ENCODE assay signal across 21 cellular contexts in genomic region chr2:188410504-188411235, GRCh38.
DNase-seq lines count a peak whose midpoint lies in the region; ATAC-seq and TF ChIP-seq lines count a peak whose summit lies in the region.
"Had no signal": no experiment of that assay in that cellular context is flagged by ENCODE, and none has a peak within 500 bp of the region (broad histone marks: within the 10 kb centered on the region; RNA-seq: fewer than 3 reads in every experiment).

No MANE protein-coding gene starts in this region.

- H3K27ac ChIP-seq in PC-3 (ENCODE audit: low read length), result no peak overlapping the region
- no peak overlapping the region for H3K27ac ChIP-seq in endodermal cell (ENCODE audit: low read depth, low read length)
- H3K27ac ChIP-seq: colonic mucosa, neural progenitor cell, upper lobe of left lung had no signal

- POLR2A ChIA-PET in PC-3 (lab: Charles Lee; ENCODE audit: unreplicated experiment), result interaction anchor here (0.5 kb wide), 1 partner anchor 85 kb away, joined by 3 read pairs; no protein-coding TSS in a partner anchor
- POLR2A ChIA-PET in activated CD4-positive, alpha-beta T cell treated with anti-CD3 and anti-CD28 coated beads for 36 hours (lab: Charles Lee), result no interaction called here

- peaks cover 9% of the 10 kb centered on the region for H3K27me3 Mint-ChIP-seq in endodermal cell (ENCODE audit: insufficient read depth)
- no peaks in the 10 kb centered on the region for H3K27me3 Mint-ChIP-seq in activated CD4-positive, alpha-beta T cell treated with anti-CD3 and anti-CD28 coated beads for 36 hours
- H3K27me3 Mint-ChIP-seq: B cell had no signal

- no peak for ATAC-seq in PC-3
- ATAC-seq in activated CD4-positive, alpha-beta T cell treated with anti-CD3 and anti-CD28 coated beads for 36 hours, result no peak

- TF ChIP-seq CTCF in PC-3 (conservative IDR thresholded peaks at IDR 0.05; ENCODE audit: low read depth, low read length) (no peak), endodermal cell (conservative IDR thresholded peaks at IDR 0.05) (no peak)

- H3K4me1 Mint-ChIP-seq in endodermal cell, result peaks cover 6% of the 10 kb centered on the region
- H3K4me1 Mint-ChIP-seq in activated CD4-positive, alpha-beta T cell treated with anti-CD3 and anti-CD28 coated beads for 36 hours, result no peaks in the 10 kb centered on the region
- H3K4me1 Mint-ChIP-seq: B cell, neural progenitor cell had no signal

- no peaks in the 10 kb centered on the region for H4K20me1 ChIP-seq in PC-3 (ENCODE audit: low read length)

- intact Hi-C loops in PC-3 (cut with micrococcal nuclease), result no loop called here
- intact Hi-C loops in activated CD4-positive, alpha-beta T cell treated with anti-CD3 and anti-CD28 coated beads for 36 hours (cut with DNase I, micrococcal nuclease), result no loop called here

- H3K9me3 Mint-ChIP-seq in endodermal cell, result peaks cover 49% of the 10 kb centered on the region
- peaks cover 10% of the 10 kb centered on the region for H3K9me3 Mint-ChIP-seq in activated CD4-positive, alpha-beta T cell treated with anti-CD3 and anti-CD28 coated beads for 36 hours (ENCODE audit: low read depth)

- BruUV-seq in PC-3 (replicated peaks; lab: Mats Ljungman, UMichigan), result no TSS peak

- no peaks in the 10 kb centered on the region for H3K9me2 ChIP-seq in PC-3 (replicated peaks; ENCODE audit: low read length)

- H3K27me3 ChIP-seq in PC-3 (ENCODE audit: low read length) (no peaks in the 10 kb centered on the region), endodermal cell (ENCODE audit: control insufficient read depth, insufficient read depth, low read length, poor library complexity, severe bottlenecking) (no peaks in the 10 kb centered on the region)
- H3K27me3 ChIP-seq: colonic mucosa, neural progenitor cell, upper lobe of left lung had no signal

- H3K9ac ChIP-seq in PC-3 (ENCODE audit: low read length) (no peak overlapping the region), endodermal cell (ENCODE audit: extremely low read depth, low read length, poor library complexity, severe bottlenecking) (no peak overlapping the region)
- H3K9ac ChIP-seq: neural progenitor cell had no signal

- H3K4me1 ChIP-seq in PC-3 (ENCODE audit: insufficient read depth, low read length) (0 out of 2 replicates have a peak, but pooled peaks cover 4% of the 10 kb centered on the region), endodermal cell (ENCODE audit: control insufficient read depth, insufficient read depth, low read length) (peaks cover 4% of the 10 kb centered on the region)
- H3K4me1 ChIP-seq: colonic mucosa, upper lobe of left lung had no signal

- DNase-seq in HCEC 1CT, result peak; percentile 60
- DNase-seq in PC-3, result peak; percentile 35
- DNase-seq in endodermal cell, result peak; percentile 63
- DNase-seq in kidney tubule cell (ENCODE audit: low spot score), result peak; percentile 72
- no peak for DNase-seq in activated CD4-positive, alpha-beta T cell treated with anti-CD3 and anti-CD28 coated beads for 36 hours
- no peak for DNase-seq in T-helper 2 cell
- no peak for DNase-seq in stimulated activated CD4-positive, alpha-beta T cell treated with anti-CD3 and anti-CD28 coated beads, Interleukin-2, amount 100 ng/mL, for 48 hours
- DNase-seq in Kasumi-1 (lab: John Stamatoyannopoulos, UW), result no peak
- DNase-seq: activated CD8-positive, alpha-beta memory T cell treated with anti-CD3 and anti-CD28 coated beads, Interleukin-2, amount 50 U/mL, for 4 hours; activated gamma-delta T cell treated with Interleukin-2 at 50 U/mL for 16 hours; amygdala; Calu3; colonic mucosa; NCI-H446 treated with DMSO at 0.1 percent for 48 hours; retina; SIG-M5; stimulated activated naive CD4-positive, alpha-beta T cell treated with Interleukin-2 at 50 U/mL for 16 hours; T-helper 9 cell; upper lobe of left lung had no signal

- H2AFZ ChIP-seq in PC-3 (ENCODE audit: low read length), result no peak overlapping the region
- H2AFZ ChIP-seq: neural progenitor cell had no signal

- H3K36me3 Mint-ChIP-seq in endodermal cell (ENCODE audit: low read depth), result peaks cover 22% of the 10 kb centered on the region
- H3K36me3 Mint-ChIP-seq in activated CD4-positive, alpha-beta T cell treated with anti-CD3 and anti-CD28 coated beads for 36 hours (ENCODE audit: low read depth), result no peaks in the 10 kb centered on the region

- H3K4me3 ChIP-seq in PC-3 (ENCODE audit: low read length) (no peak overlapping the region), endodermal cell (ENCODE audit: low read length) (peak overlapping the region; percentile 65)
- H3K4me3 ChIP-seq: colonic mucosa, neural progenitor cell, upper lobe of left lung had no signal

- no peak overlapping the region for H3K4me3 Mint-ChIP-seq in endodermal cell
- H3K4me3 Mint-ChIP-seq in activated CD4-positive, alpha-beta T cell treated with anti-CD3 and anti-CD28 coated beads for 36 hours, result no peak overlapping the region
- H3K4me3 Mint-ChIP-seq: B cell, neural progenitor cell had no signal

- H3K36me3 ChIP-seq in PC-3 (ENCODE audit: low read depth, low read length) (peaks cover 5% of the 10 kb centered on the region; the same call in 1 of the 2 replicates), endodermal cell (ENCODE audit: control insufficient read depth, insufficient read depth, low read length) (no peaks in the 10 kb centered on the region)
- H3K36me3 ChIP-seq: colonic mucosa, upper lobe of left lung had no signal

- CTCF ChIA-PET in PC-3 (lab: Charles Lee), result no interaction called here
- CTCF ChIA-PET in activated CD4-positive, alpha-beta T cell treated with anti-CD3 and anti-CD28 coated beads for 36 hours (lab: Charles Lee), result interaction anchor here (1.3 kb wide), 1 partner anchor 19 kb away, joined by 3 read pairs; no protein-coding TSS in a partner anchor

- no peaks in the 10 kb centered on the region for H3F3A ChIP-seq in PC-3 (ENCODE audit: low read length, unreplicated experiment)

- peaks cover 15% of the 10 kb centered on the region; the same call in 1 of the 2 replicates for H3K9me3 ChIP-seq in PC-3 (ENCODE audit: low read length)
- peaks cover 70% of the 10 kb centered on the region for H3K9me3 ChIP-seq in endodermal cell (ENCODE audit: control insufficient read depth, low read length)
- H3K9me3 ChIP-seq: colonic mucosa had no signal

- H3K4me2 ChIP-seq in PC-3 (ENCODE audit: low read length), result no peak overlapping the region
- H3K4me2 ChIP-seq: neural progenitor cell had no signal

- H3K79me2 ChIP-seq in PC-3 (ENCODE audit: low read length), result no peaks in the 10 kb centered on the region

- H3K27ac Mint-ChIP-seq in endodermal cell, result no peak overlapping the region
- no peak overlapping the region for H3K27ac Mint-ChIP-seq in activated CD4-positive, alpha-beta T cell treated with anti-CD3 and anti-CD28 coated beads for 36 hours
- H3K27ac Mint-ChIP-seq: B cell, neural progenitor cell had no signal

- WGBS in endodermal cell (ENCODE audit: insufficient coverage in 1 of 2, insufficient read length in 1 of 2), 2 experiments, result 88 to 100% methylated on average over 3 to 5 of the region's 5 CpGs

Comparison
In these comparisons a context has a peak if more than half of its experiments do, and no peak if none do; other contexts are left out.
1. DNase-seq: peak in HCEC 1CT (single experiment), PC-3 (single experiment), endodermal cell (single experiment) and kidney tubule cell (single experiment); none in activated CD4-positive, alpha-beta T cell treated with anti-CD3 and anti-CD28 coated beads for 36 hours (single experiment), T-helper 2 cell (0 of 5), stimulated activated CD4-positive, alpha-beta T cell treated with anti-CD3 and anti-CD28 coated beads, Interleukin-2, amount 100 ng/mL, for 48 hours (0 of 2) and Kasumi-1 (0 of 2).